In the genomic region with DNA sequence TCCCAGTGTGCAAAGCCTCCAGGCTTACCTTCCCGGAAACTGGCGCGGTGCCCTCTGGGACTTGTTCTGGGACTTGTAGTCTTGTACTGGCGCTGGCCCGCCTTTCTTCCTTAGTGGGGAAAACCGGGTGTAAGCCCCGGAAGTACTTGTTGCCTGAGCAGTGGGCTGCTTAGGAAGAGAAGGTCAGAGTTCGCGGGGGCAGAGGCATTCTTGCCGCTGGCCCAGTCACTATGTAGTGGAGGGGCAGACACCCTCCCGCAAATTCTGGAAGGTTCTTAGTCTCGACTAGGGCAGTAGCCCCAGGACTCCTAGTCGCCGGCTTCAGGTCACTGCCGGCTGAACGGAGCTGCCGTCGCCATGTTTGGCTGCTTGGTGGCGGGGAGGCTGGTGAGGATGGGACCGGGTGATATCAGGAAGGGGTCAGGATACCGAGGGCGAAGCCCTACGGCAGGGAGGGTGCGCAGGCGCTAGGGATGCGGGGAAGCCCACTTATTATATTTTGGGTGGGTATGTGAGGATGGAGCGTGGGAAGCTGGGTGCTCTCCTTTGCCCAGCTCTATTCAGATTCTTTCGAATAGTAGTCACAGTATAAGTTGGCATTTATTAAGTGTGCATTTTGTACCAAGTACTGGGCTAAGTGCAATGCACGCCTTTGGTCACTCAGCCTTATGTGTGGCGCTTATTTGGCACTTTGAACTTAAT, we compare ENCODE assay signal across 1 cellular context.
TF ChIP-seq lines count a peak whose summit lies in the region.

A gene with protein sequence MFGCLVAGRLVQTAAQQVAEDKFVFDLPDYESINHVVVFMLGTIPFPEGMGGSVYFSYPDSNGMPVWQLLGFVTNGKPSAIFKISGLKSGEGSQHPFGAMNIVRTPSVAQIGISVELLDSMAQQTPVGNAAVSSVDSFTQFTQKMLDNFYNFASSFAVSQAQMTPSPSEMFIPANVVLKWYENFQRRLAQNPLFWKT (plus strand): TSS at position 149 of the 702 bp plus-strand sequence. CDS start 209 bp downstream, at position 358.

TF ChIP-seq in HepG2, 621 proteins besides CTCF, POLR2A, EP300 and RAD21 (continued from another document and continues in another):
- TF ChIP-seq CENPBD1 (CRISPR knock-in tag; IDR thresholded peaks at IDR 0.05; ENCODE audit: borderline replicate concordance, low read depth) (0 out of 2 replicates have a peak, but pooled peaks have one; percentile 67), MXD1 (CRISPR knock-in tag; IDR thresholded peaks at IDR 0.05) (0 out of 2 replicates have a peak, but pooled peaks have one; percentile 23), ZBTB43 (CRISPR knock-in tag; conservative IDR thresholded peaks at IDR 0.05) (no peak), MTF2 (CRISPR knock-in tag; IDR thresholded peaks at IDR 0.05; ENCODE audit: borderline replicate concordance) (peak; percentile 49; the same call in 1 of the 2 replicates), ZFP90 (CRISPR knock-in tag; IDR thresholded peaks at IDR 0.05; ENCODE audit: borderline replicate concordance) (peak; percentile 81; the same call in 1 of the 2 replicates), ZNF232 (CRISPR knock-in tag; IDR thresholded peaks at IDR 0.05; ENCODE audit: borderline replicate concordance) (peak; percentile 82; the same call in 1 of the 2 replicates), FIP1L1 (IDR thresholded peaks at IDR 0.05; ENCODE audit: borderline replicate concordance, insufficient read depth, low read depth, low read length) (no peak), CBFB (CRISPR knock-in tag; IDR thresholded peaks at IDR 0.05) (peak; percentile 79; the same call in 1 of the 2 replicates), RORA (CRISPR knock-in tag; IDR thresholded peaks at IDR 0.05) (no peak), ZNF234 (CRISPR knock-in tag; conservative IDR thresholded peaks at IDR 0.05) (no peak), CAMTA2 (CRISPR knock-in tag; IDR thresholded peaks at IDR 0.05; ENCODE audit: borderline replicate concordance) (peak; percentile 55; the same call in 1 of the 2 replicates), MAZ (IDR thresholded peaks at IDR 0.05; ENCODE audit: borderline replicate concordance, low read depth, low read length) (peak; percentile 66; the same call in 1 of the 2 replicates), MAZ (CRISPR knock-in tag; IDR thresholded peaks at IDR 0.05; ENCODE audit: low read depth) (peak; percentile 78; the same call in 1 of the 2 replicates), MXD4 (CRISPR knock-in tag; IDR thresholded peaks at IDR 0.05) (0 out of 2 replicates have a peak, but pooled peaks have one; percentile 56), NPAS2 (CRISPR knock-in tag; IDR thresholded peaks at IDR 0.05; ENCODE audit: borderline replicate concordance) (no peak), ZNF496 (CRISPR knock-in tag; IDR thresholded peaks at IDR 0.05; ENCODE audit: insufficient replicate concordance) (no peak), ZNF143 (CRISPR knock-in tag; IDR thresholded peaks at IDR 0.05) (peak; percentile 100), ZFY (CRISPR knock-in tag; IDR thresholded peaks at IDR 0.05) (peak; percentile 89), ZNF607 (CRISPR knock-in tag; IDR thresholded peaks at IDR 0.05; ENCODE audit: borderline replicate concordance) (no peak), RBM39 (IDR thresholded peaks at IDR 0.05; ENCODE audit: low read depth, low read length, poor library complexity, severe bottlenecking) (peak; percentile 92), TOE1 (CRISPR knock-in tag; IDR thresholded peaks at IDR 0.05) (peak; percentile 41), ZFP91 (CRISPR knock-in tag; IDR thresholded peaks at IDR 0.05; ENCODE audit: borderline replicate concordance) (peak; percentile 84), ZFP82 (CRISPR knock-in tag; IDR thresholded peaks at IDR 0.05; ENCODE audit: borderline replicate concordance) (no peak), ZNF563 (CRISPR knock-in tag; IDR thresholded peaks at IDR 0.05) (no peak), ZNF761 (CRISPR knock-in tag; conservative IDR thresholded peaks at IDR 0.05) (peak; percentile 94), ZNF350 (CRISPR knock-in tag; IDR thresholded peaks at IDR 0.05; ENCODE audit: borderline replicate concordance, low read depth) (peak; percentile 93; the same call in 1 of the 2 replicates), ZNF136 (CRISPR knock-in tag; IDR thresholded peaks at IDR 0.05; ENCODE audit: low read depth) (peak; percentile 91; the same call in 1 of the 2 replicates), ZNF790 (CRISPR knock-in tag; IDR thresholded peaks at IDR 0.05; ENCODE audit: borderline replicate concordance) (no peak), MED13 (CRISPR knock-in tag; IDR thresholded peaks at IDR 0.05) (no peak), ZFAT (CRISPR knock-in tag; conservative IDR thresholded peaks at IDR 0.05) (no peak), ZNF816 (CRISPR knock-in tag; IDR thresholded peaks at IDR 0.05; ENCODE audit: borderline replicate concordance) (peak; percentile 22; the same call in 1 of the 2 replicates), JUND (CRISPR knock-in tag; IDR thresholded peaks at IDR 0.05) (no peak), TARDBP (CRISPR knock-in tag; IDR thresholded peaks at IDR 0.05) (peak; percentile 92), SP140L (CRISPR knock-in tag; IDR thresholded peaks at IDR 0.05; ENCODE audit: borderline replicate concordance) (no peak), PITX1 (CRISPR knock-in tag; IDR thresholded peaks at IDR 0.05) (peak; percentile 89), ADNP (CRISPR knock-in tag; IDR thresholded peaks at IDR 0.05) (no peak), ARHGAP35 (CRISPR knock-in tag; IDR thresholded peaks at IDR 0.05; ENCODE audit: borderline replicate concordance) (no peak; the same call in 1 of the 2 replicates)
- TF ChIP-seq, protein P1, sequence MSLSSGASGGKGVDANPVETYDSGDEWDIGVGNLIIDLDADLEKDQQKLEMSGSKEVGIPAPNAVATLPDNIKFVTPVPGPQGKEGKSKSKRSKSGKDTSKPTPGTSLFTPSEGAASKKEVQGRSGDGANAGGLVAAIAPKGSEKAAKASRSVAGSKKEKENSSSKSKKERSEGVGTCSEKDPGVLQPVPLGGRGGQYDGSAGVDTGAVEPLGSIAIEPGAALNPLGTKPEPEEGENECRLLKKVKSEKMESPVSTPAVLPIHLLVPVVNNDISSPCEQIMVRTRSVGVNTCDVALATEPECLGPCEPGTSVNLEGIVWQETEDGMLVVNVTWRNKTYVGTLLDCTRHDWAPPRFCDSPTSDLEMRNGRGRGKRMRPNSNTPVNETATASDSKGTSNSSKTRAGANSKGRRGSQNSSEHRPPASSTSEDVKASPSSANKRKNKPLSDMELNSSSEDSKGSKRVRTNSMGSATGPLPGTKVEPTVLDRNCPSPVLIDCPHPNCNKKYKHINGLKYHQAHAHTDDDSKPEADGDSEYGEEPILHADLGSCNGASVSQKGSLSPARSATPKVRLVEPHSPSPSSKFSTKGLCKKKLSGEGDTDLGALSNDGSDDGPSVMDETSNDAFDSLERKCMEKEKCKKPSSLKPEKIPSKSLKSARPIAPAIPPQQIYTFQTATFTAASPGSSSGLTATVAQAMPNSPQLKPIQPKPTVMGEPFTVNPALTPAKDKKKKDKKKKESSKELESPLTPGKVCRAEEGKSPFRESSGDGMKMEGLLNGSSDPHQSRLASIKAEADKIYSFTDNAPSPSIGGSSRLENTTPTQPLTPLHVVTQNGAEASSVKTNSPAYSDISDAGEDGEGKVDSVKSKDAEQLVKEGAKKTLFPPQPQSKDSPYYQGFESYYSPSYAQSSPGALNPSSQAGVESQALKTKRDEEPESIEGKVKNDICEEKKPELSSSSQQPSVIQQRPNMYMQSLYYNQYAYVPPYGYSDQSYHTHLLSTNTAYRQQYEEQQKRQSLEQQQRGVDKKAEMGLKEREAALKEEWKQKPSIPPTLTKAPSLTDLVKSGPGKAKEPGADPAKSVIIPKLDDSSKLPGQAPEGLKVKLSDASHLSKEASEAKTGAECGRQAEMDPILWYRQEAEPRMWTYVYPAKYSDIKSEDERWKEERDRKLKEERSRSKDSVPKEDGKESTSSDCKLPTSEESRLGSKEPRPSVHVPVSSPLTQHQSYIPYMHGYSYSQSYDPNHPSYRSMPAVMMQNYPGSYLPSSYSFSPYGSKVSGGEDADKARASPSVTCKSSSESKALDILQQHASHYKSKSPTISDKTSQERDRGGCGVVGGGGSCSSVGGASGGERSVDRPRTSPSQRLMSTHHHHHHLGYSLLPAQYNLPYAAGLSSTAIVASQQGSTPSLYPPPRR (CRISPR knock-in tag; IDR thresholded peaks at IDR 0.05; ENCODE audit: borderline replicate concordance) = peak; percentile 59; the same call in 1 of the 2 replicates
- TF ChIP-seq, protein P2, sequence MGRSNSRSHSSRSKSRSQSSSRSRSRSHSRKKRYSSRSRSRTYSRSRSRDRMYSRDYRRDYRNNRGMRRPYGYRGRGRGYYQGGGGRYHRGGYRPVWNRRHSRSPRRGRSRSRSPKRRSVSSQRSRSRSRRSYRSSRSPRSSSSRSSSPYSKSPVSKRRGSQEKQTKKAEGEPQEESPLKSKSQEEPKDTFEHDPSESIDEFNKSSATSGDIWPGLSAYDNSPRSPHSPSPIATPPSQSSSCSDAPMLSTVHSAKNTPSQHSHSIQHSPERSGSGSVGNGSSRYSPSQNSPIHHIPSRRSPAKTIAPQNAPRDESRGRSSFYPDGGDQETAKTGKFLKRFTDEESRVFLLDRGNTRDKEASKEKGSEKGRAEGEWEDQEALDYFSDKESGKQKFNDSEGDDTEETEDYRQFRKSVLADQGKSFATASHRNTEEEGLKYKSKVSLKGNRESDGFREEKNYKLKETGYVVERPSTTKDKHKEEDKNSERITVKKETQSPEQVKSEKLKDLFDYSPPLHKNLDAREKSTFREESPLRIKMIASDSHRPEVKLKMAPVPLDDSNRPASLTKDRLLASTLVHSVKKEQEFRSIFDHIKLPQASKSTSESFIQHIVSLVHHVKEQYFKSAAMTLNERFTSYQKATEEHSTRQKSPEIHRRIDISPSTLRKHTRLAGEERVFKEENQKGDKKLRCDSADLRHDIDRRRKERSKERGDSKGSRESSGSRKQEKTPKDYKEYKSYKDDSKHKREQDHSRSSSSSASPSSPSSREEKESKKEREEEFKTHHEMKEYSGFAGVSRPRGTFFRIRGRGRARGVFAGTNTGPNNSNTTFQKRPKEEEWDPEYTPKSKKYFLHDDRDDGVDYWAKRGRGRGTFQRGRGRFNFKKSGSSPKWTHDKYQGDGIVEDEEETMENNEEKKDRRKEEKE (IDR thresholded peaks at IDR 0.05) = no peak
- TF ChIP-seq, protein P3, sequence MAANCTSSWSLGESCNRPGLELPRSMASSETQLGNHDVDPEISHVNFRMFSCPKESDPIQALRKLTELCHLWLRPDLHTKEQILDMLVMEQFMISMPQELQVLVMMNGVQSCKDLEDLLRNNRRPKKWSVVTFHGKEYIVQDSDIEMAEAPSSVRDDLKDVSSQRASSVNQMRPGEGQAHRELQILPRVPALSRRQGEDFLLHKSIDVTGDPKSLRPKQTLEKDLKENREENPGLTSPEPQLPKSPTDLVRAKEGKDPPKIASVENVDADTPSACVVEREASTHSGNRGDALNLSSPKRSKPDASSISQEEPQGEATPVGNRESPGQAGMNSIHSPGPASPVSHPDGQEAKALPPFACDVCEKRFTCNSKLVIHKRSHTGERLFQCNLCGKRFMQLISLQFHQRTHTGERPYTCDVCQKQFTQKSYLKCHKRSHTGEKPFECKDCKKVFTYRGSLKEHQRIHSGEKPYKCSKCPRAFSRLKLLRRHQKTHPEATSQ (CRISPR knock-in tag; IDR thresholded peaks at IDR 0.05; ENCODE audit: borderline replicate concordance) = peak; percentile 29; the same call in 1 of the 2 replicates
- TF ChIP-seq, protein P4, sequence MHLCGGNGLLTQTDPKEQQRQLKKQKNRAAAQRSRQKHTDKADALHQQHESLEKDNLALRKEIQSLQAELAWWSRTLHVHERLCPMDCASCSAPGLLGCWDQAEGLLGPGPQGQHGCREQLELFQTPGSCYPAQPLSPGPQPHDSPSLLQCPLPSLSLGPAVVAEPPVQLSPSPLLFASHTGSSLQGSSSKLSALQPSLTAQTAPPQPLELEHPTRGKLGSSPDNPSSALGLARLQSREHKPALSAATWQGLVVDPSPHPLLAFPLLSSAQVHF (CRISPR knock-in tag; IDR thresholded peaks at IDR 0.05) = no peak
- TF ChIP-seq, protein P5, sequence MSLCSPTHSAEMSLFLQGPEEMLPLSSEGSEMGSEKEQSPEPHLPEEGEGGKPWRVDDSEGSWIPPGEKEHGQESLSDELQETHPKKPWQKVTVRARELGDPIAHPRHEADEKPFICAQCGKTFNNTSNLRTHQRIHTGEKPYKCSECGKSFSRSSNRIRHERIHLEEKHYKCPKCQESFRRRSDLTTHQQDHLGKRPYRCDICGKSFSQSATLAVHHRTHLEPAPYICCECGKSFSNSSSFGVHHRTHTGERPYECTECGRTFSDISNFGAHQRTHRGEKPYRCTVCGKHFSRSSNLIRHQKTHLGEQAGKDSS (CRISPR knock-in tag; IDR thresholded peaks at IDR 0.05; ENCODE audit: borderline replicate concordance, low read depth) = no peak
